In genomic region chr16:66270333-66270927, GRCh38 we compare ENCODE assay signal across 8 cellular contexts.
DNase-seq lines count a peak whose midpoint lies in the region; ATAC-seq, FAIRE-seq and TF ChIP-seq lines count a peak whose summit lies in the region.

No MANE protein-coding gene starts in this region.

- H3K36me3 ChIP-seq in HUES6 (ENCODE audit: control insufficient read depth, insufficient read depth, low read length) = no peaks in the 10 kb centered on the region
- H3K36me3 ChIP-seq in parathyroid adenoma (ENCODE audit: control insufficient read depth, insufficient read depth, low read length) = no peaks in the 10 kb centered on the region

- DNase-seq in AG09319 (ENCODE audit: extremely low read depth, low read depth) (no peak), SHP77 treated with DMSO at 0.1 percent for 48 hours (lab: John Stamatoyannopoulos, UW) (peak; percentile 14), head of caudate nucleus (peak; percentile 14 to 91 (median 75)), urothelium cell line (ENCODE audit: low spot score) (peak; percentile 91)
- DNase-seq in activated naive CD4-positive, alpha-beta T cell treated with Interleukin-2 at 50 U/mL for 16 hours = peak; percentile 60

- peaks cover 11% of the 10 kb centered on the region for H3K27me3 ChIP-seq in HUES6 (ENCODE audit: control insufficient read depth, insufficient read depth, low read length)
- H3K27me3 ChIP-seq in parathyroid adenoma (ENCODE audit: control insufficient read depth, insufficient read depth, low read length) = no peaks in the 10 kb centered on the region

- peak; percentile 87 for ATAC-seq in GM19025 (IDR thresholded peaks at IDR 0.05; ENCODE audit: low read depth, unreplicated experiment)

- H3K4me3 ChIP-seq in HUES6 (ENCODE audit: low read depth, low read length) = peak overlapping the region; percentile 51
- peak overlapping the region; percentile 33 for H3K4me3 ChIP-seq in parathyroid adenoma (ENCODE audit: low read depth, low read length)

- H3K79me2 ChIP-seq in parathyroid adenoma = no peaks in the 10 kb centered on the region

- H3K9me3 ChIP-seq in HUES6 (ENCODE audit: control insufficient read depth, insufficient read depth, low read depth, low read length) = no peaks in the 10 kb centered on the region
- no peaks in the 10 kb centered on the region for H3K9me3 ChIP-seq in parathyroid adenoma (ENCODE audit: control insufficient read depth, low read length)

- peak; percentile 79 for FAIRE-seq in urothelium cell line (lab: Jason Lieb, UNC)

- intact Hi-C loops in head of caudate nucleus (cut with DNase I) = no loop called here

- peak overlapping the region; percentile 68 for H3K9ac ChIP-seq in HUES6 (ENCODE audit: low read length)
- no peak overlapping the region for H3K9ac ChIP-seq in parathyroid adenoma

- peak overlapping the region; percentile 68 for H2AFZ ChIP-seq in parathyroid adenoma

- H3K27ac ChIP-seq in HUES6 (ENCODE audit: low read depth, low read length) (no peak overlapping the region), parathyroid adenoma (no peak overlapping the region)

- H3K4me2 ChIP-seq in parathyroid adenoma (ENCODE audit: low read length) = peak overlapping the region; percentile 57

- peaks cover 19% of the 10 kb centered on the region for H3K4me1 ChIP-seq in HUES6 (ENCODE audit: control insufficient read depth, insufficient read depth, low read length)
- no peaks in the 10 kb centered on the region for H3K4me1 ChIP-seq in parathyroid adenoma

- peak; percentile 55 for TF ChIP-seq CTCF in AG09319 (IDR thresholded peaks at IDR 0.05; ENCODE audit: low read depth, low read length)
- TF ChIP-seq CTCF in parathyroid adenoma (IDR thresholded peaks at IDR 0.05) = peak; percentile 92
